ENCODE assay signal across 1 cellular context in genomic region chr19:14149011-14149410, GRCh38.
TF ChIP-seq lines count a peak whose summit lies in the region.

No MANE protein-coding gene starts in this region.

TF ChIP-seq in HCT116, 20 proteins besides CTCF, POLR2A, EP300 and RAD21:
- TF ChIP-seq SIN3A (IDR thresholded peaks at IDR 0.05; ENCODE audit: low read depth) (no peak), EZH2 (IDR thresholded peaks at IDR 0.05) (no peak), SRF (IDR thresholded peaks at IDR 0.05; ENCODE audit: low read depth) (no peak), EGR1 (IDR thresholded peaks at IDR 0.05; ENCODE audit: low read depth) (no peak), YY1 (IDR thresholded peaks at IDR 0.05; ENCODE audit: extremely low read depth, insufficient replicate concordance, low read depth, low read length) (no peak)
TF ChIP-seq in HCT116: peak in this region for 0.
